Comparison of ENCODE assay signal across 29 cellular contexts in the genomic region with DNA sequence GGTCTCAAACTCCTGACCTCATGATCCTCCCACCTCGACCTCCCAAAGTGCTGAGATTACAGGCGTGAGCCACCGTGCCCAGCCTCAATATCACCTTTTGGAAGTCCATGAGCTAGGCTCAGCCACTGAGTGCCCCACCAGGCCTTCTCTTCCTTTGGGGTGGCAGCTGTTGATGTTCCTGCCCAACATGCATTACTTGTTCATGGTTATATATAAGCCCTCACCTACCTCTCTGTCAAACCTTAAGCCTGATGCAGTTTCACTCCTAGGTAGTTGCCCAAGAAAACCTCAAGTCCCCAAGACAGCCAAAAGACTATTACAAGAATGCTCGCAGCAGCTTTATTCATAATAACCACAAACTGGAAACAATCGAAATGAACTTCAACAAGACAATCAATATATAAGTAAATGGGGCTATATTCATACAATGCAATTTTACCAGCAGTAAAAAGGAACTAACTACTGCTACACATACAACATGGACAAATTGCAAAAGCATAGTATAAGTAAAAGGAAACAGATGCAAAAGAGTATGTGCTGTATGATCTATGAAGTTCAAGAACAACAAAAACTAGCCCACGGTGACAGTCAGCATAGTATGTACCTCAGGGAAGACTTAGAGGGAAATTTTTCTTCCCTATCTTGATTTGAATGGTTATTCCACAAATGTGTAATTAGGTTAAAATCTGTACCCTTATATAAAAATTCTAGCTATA. TPM values are rescaled to one million over a fixed set of nuclear protein-coding genes. Genes with fewer than 3 reads are reported as not detected.
DNase-seq lines count a peak whose midpoint lies in the region; ATAC-seq and TF ChIP-seq lines count a peak whose summit lies in the region.
"Had no signal": no experiment of that assay in that cellular context is flagged by ENCODE, and none has a peak within 500 bp of the region (broad histone marks: within the 10 kb centered on the region; RNA-seq: fewer than 3 reads in every experiment).

No MANE protein-coding gene starts in this region.

- H3K36me3 ChIP-seq in gastroesophageal sphincter (no peaks in the 10 kb centered on the region), sigmoid colon (no peaks in the 10 kb centered on the region), neural progenitor cell (no peaks in the 10 kb centered on the region)
- H3K36me3 ChIP-seq: adrenal gland, heart right ventricle, thoracic aorta, vagina, WERI-Rb-1 had no signal

- no peak for DNase-seq in activated CD4-positive, alpha-beta memory T cell treated with anti-CD3 and anti-CD28 coated beads for 36 hours
- no peak for DNase-seq in activated CD4-positive, alpha-beta memory T cell treated with anti-CD3 and anti-CD28 coated beads, Interleukin-2, amount 10 ng/mL, durations not matched to agents 7 days and 5 days
- DNase-seq in activated T-helper 1 cell treated with anti-CD3 and anti-CD28 coated beads, Interleukin-12 subunit alpha, Interleukin-12 subunit beta, Interleukin-2, Interleukin-4 antibody, amounts not matched to agents 30 ng/mL and 10 ng/mL and 1 ng/mL, durations not matched to agents 14 hours and 24 hours and 36 hours (ENCODE audit: low spot score), result no peak
- DNase-seq in naive B cell, result no peak
- no peak for DNase-seq in sigmoid colon
- no peak for DNase-seq in neural progenitor cell (ENCODE audit: low spot score)
- DNase-seq: activated CD4-positive, alpha-beta T cell treated with anti-CD3 and anti-CD28 coated beads, Interleukin-2, amount 50 U/mL, for 48 hours; adrenal gland; COR-L47; DMS79 treated with DMSO at 0.1 percent for 48 hours; effector CD8-positive, alpha-beta T cell; erythroblast; H7; heart right ventricle; mesenchymal stem cell; NCI-H1105; NCI-H2029; PC-3; stimulated activated CD4-positive, alpha-beta T cell treated with anti-CD3 and anti-CD28 coated beads, Interleukin-2, amount 100 ng/mL, for 24 hours; T-helper 9 cell; WERI-Rb-1 had no signal

- ATAC-seq in HG02610 (IDR thresholded peaks at IDR 0.05; ENCODE audit: unreplicated experiment) (peak; percentile 42), naive B cell (ENCODE audit: low read depth in 2 of 2) (peak; percentile 58 to 61), gastroesophageal sphincter (no peak)
- ATAC-seq: A549, heart right ventricle, PC-3, Right ventricle myocardium inferior had no signal

- WGBS in gastroesophageal sphincter (ENCODE audit: low coverage in 1 of 2), 2 donors, result 50 to 87% methylated on average over 1 to 6 of the region's 6 CpGs
- 82 to 91% methylated on average over 6 of the region's 6 CpGs for WGBS in sigmoid colon, 2 donors

- no peak overlapping the region for H3K4me3 Mint-ChIP-seq in activated CD4-positive, alpha-beta memory T cell treated with anti-CD3 and anti-CD28 coated beads for 36 hours
- no peak overlapping the region for H3K4me3 Mint-ChIP-seq in activated CD4-positive, alpha-beta memory T cell treated with anti-CD3 and anti-CD28 coated beads, Interleukin-2, amount 10 ng/mL, durations not matched to agents 7 days and 5 days
- no peak overlapping the region for H3K4me3 Mint-ChIP-seq in activated T-helper 1 cell treated with anti-CD3 and anti-CD28 coated beads, Interleukin-12 subunit alpha, Interleukin-12 subunit beta, Interleukin-2, Interleukin-4 antibody, amounts not matched to agents 30 ng/mL and 10 ng/mL and 1 ng/mL, durations not matched to agents 14 hours and 24 hours and 36 hours
- peak overlapping the region in 2 of 8 donors; percentile 10 to 46 for H3K4me3 Mint-ChIP-seq in naive B cell
- H3K4me3 Mint-ChIP-seq in neural progenitor cell, result no peak overlapping the region
- H3K4me3 Mint-ChIP-seq: brain had no signal

- TF ChIP-seq EP300 in gastroesophageal sphincter (IDR thresholded peaks at IDR 0.05), result no peak
- no peak for TF ChIP-seq EP300 in sigmoid colon (IDR thresholded peaks at IDR 0.05)

- H3K27me3 Mint-ChIP-seq in activated CD4-positive, alpha-beta memory T cell treated with anti-CD3 and anti-CD28 coated beads for 36 hours, result no peaks in the 10 kb centered on the region
- H3K27me3 Mint-ChIP-seq in activated CD4-positive, alpha-beta memory T cell treated with anti-CD3 and anti-CD28 coated beads, Interleukin-2, amount 10 ng/mL, durations not matched to agents 7 days and 5 days, result no peaks in the 10 kb centered on the region
- no peaks in the 10 kb centered on the region for H3K27me3 Mint-ChIP-seq in activated T-helper 1 cell treated with anti-CD3 and anti-CD28 coated beads, Interleukin-12 subunit alpha, Interleukin-12 subunit beta, Interleukin-2, Interleukin-4 antibody, amounts not matched to agents 30 ng/mL and 10 ng/mL and 1 ng/mL, durations not matched to agents 14 hours and 24 hours and 36 hours (ENCODE audit: insufficient read depth)
- H3K27me3 Mint-ChIP-seq in naive B cell (no peaks in the 10 kb centered on the region), neural progenitor cell (ENCODE audit: insufficient read depth, low read depth) (peaks cover 9% of the 10 kb centered on the region)

- H3K27ac ChIP-seq in gastroesophageal sphincter (no peak overlapping the region), sigmoid colon (no peak overlapping the region), neural progenitor cell (no peak overlapping the region)
- H3K27ac ChIP-seq: A549, adrenal gland, thoracic aorta, vagina, WERI-Rb-1 had no signal

- no peaks in the 10 kb centered on the region for H3K4me1 ChIP-seq in gastroesophageal sphincter
- H3K4me1 ChIP-seq in sigmoid colon, result no peaks in the 10 kb centered on the region
- H3K4me1 ChIP-seq in neural progenitor cell, result no peaks in the 10 kb centered on the region
- H3K4me1 ChIP-seq: adrenal gland, vagina had no signal

- TF ChIP-seq CTCF in gastroesophageal sphincter (IDR thresholded peaks at IDR 0.05), result no peak
- TF ChIP-seq CTCF in sigmoid colon (IDR thresholded peaks at IDR 0.05), result no peak
- no peak for TF ChIP-seq CTCF in neural progenitor cell (IDR thresholded peaks at IDR 0.05)

- H4K20me1 ChIP-seq in neural progenitor cell (ENCODE audit: low read depth), result no peaks in the 10 kb centered on the region

- H3K79me2 ChIP-seq in neural progenitor cell (ENCODE audit: low read depth), result no peaks in the 10 kb centered on the region

- H3K9me3 Mint-ChIP-seq in activated CD4-positive, alpha-beta memory T cell treated with anti-CD3 and anti-CD28 coated beads for 36 hours, result peaks cover 3% of the 10 kb centered on the region
- H3K9me3 Mint-ChIP-seq in activated CD4-positive, alpha-beta memory T cell treated with anti-CD3 and anti-CD28 coated beads, Interleukin-2, amount 10 ng/mL, durations not matched to agents 7 days and 5 days, result no peaks in the 10 kb centered on the region
- no peaks in the 10 kb centered on the region for H3K9me3 Mint-ChIP-seq in activated T-helper 1 cell treated with anti-CD3 and anti-CD28 coated beads, Interleukin-12 subunit alpha, Interleukin-12 subunit beta, Interleukin-2, Interleukin-4 antibody, amounts not matched to agents 30 ng/mL and 10 ng/mL and 1 ng/mL, durations not matched to agents 14 hours and 24 hours and 36 hours
- no peaks in the 10 kb centered on the region for H3K9me3 Mint-ChIP-seq in naive B cell
- no peaks in the 10 kb centered on the region for H3K9me3 Mint-ChIP-seq in neural progenitor cell
- H3K9me3 Mint-ChIP-seq: brain had no signal

- H3K36me3 Mint-ChIP-seq in activated CD4-positive, alpha-beta memory T cell treated with anti-CD3 and anti-CD28 coated beads for 36 hours, result no peaks in the 10 kb centered on the region
- no peaks in the 10 kb centered on the region for H3K36me3 Mint-ChIP-seq in activated CD4-positive, alpha-beta memory T cell treated with anti-CD3 and anti-CD28 coated beads, Interleukin-2, amount 10 ng/mL, durations not matched to agents 7 days and 5 days (ENCODE audit: low read depth)
- no peaks in the 10 kb centered on the region for H3K36me3 Mint-ChIP-seq in activated T-helper 1 cell treated with anti-CD3 and anti-CD28 coated beads, Interleukin-12 subunit alpha, Interleukin-12 subunit beta, Interleukin-2, Interleukin-4 antibody, amounts not matched to agents 30 ng/mL and 10 ng/mL and 1 ng/mL, durations not matched to agents 14 hours and 24 hours and 36 hours (ENCODE audit: low read depth)
- H3K36me3 Mint-ChIP-seq in naive B cell (no peaks in the 10 kb centered on the region), neural progenitor cell (no peaks in the 10 kb centered on the region)
- H3K36me3 Mint-ChIP-seq: brain had no signal

- no peak for TF ChIP-seq POLR2A in gastroesophageal sphincter (IDR thresholded peaks at IDR 0.05)
- no peak for TF ChIP-seq POLR2A in sigmoid colon (IDR thresholded peaks at IDR 0.05)

- H3K27me3 ChIP-seq in gastroesophageal sphincter, result no peaks in the 10 kb centered on the region
- H3K27me3 ChIP-seq in sigmoid colon, result no peaks in the 10 kb centered on the region
- H3K27me3 ChIP-seq in neural progenitor cell, result no peaks in the 10 kb centered on the region
- H3K27me3 ChIP-seq: adrenal gland, heart right ventricle, vagina had no signal

- peaks cover 50% of the 10 kb centered on the region for H3K4me1 Mint-ChIP-seq in activated CD4-positive, alpha-beta memory T cell treated with anti-CD3 and anti-CD28 coated beads for 36 hours (ENCODE audit: low read depth)
- H3K4me1 Mint-ChIP-seq in activated CD4-positive, alpha-beta memory T cell treated with anti-CD3 and anti-CD28 coated beads, Interleukin-2, amount 10 ng/mL, durations not matched to agents 7 days and 5 days, result peaks cover 37% of the 10 kb centered on the region
- H3K4me1 Mint-ChIP-seq in activated T-helper 1 cell treated with anti-CD3 and anti-CD28 coated beads, Interleukin-12 subunit alpha, Interleukin-12 subunit beta, Interleukin-2, Interleukin-4 antibody, amounts not matched to agents 30 ng/mL and 10 ng/mL and 1 ng/mL, durations not matched to agents 14 hours and 24 hours and 36 hours (ENCODE audit: low read depth), result peaks cover 55% of the 10 kb centered on the region
- H3K4me1 Mint-ChIP-seq in naive B cell (peaks cover 40 to 78% (median 52%) of the 10 kb centered on the region in 3 donors), neural progenitor cell (no peaks in the 10 kb centered on the region)
- H3K4me1 Mint-ChIP-seq: brain had no signal

- H3K4me2 ChIP-seq in neural progenitor cell, result no peak overlapping the region
- H3K4me2 ChIP-seq: A549, smooth muscle cell had no signal

- POLR2A ChIA-PET in activated CD4-positive, alpha-beta memory T cell treated with anti-CD3 and anti-CD28 coated beads for 36 hours (lab: Charles Lee), result no interaction called here
- POLR2A ChIA-PET in activated CD4-positive, alpha-beta memory T cell treated with anti-CD3 and anti-CD28 coated beads, Interleukin-2, amount 10 ng/mL, durations not matched to agents 7 days and 5 days (lab: Charles Lee), result interaction anchor here (0.6 to 1.6 kb wide), 4 partner anchors 10 to 60 kb away, joined by 3 to 4 read pairs (median 3); a partner anchor contains a TSS

- no peaks in the 10 kb centered on the region for H3F3A ChIP-seq in neural progenitor cell (ENCODE audit: low read depth)

- no peak overlapping the region for H3K4me3 ChIP-seq in gastroesophageal sphincter
- no peak overlapping the region for H3K4me3 ChIP-seq in sigmoid colon
- H3K4me3 ChIP-seq in neural progenitor cell, result no peak overlapping the region
- H3K4me3 ChIP-seq: A549, adrenal gland, heart right ventricle, smooth muscle cell, thoracic aorta, vagina had no signal

- H3K9me3 ChIP-seq in gastroesophageal sphincter (no peaks in the 10 kb centered on the region), sigmoid colon (no peaks in the 10 kb centered on the region), neural progenitor cell (ENCODE audit: low read depth) (no peaks in the 10 kb centered on the region)
- H3K9me3 ChIP-seq: A549, adrenal gland, heart right ventricle, thoracic aorta, vagina had no signal

- no peak overlapping the region for H3K9ac ChIP-seq in neural progenitor cell

- CTCF ChIA-PET in activated CD4-positive, alpha-beta memory T cell treated with anti-CD3 and anti-CD28 coated beads for 36 hours (lab: Charles Lee), result interaction anchor here (3.0 kb wide), 1 partner anchor 177 kb away, joined by 8 read pairs; no protein-coding TSS in a partner anchor
- CTCF ChIA-PET in activated CD4-positive, alpha-beta memory T cell treated with anti-CD3 and anti-CD28 coated beads, Interleukin-2, amount 10 ng/mL, durations not matched to agents 7 days and 5 days (lab: Charles Lee), result no interaction called here

- H2AFZ ChIP-seq in neural progenitor cell (replicated peaks), result no peak overlapping the region

- intact Hi-C loops in activated CD4-positive, alpha-beta memory T cell treated with anti-CD3 and anti-CD28 coated beads for 36 hours (cut with micrococcal nuclease), result no loop called here
- intact Hi-C loops in activated T-helper 1 cell treated with anti-CD3 and anti-CD28 coated beads, Interleukin-12 subunit alpha, Interleukin-12 subunit beta, Interleukin-2, Interleukin-4 antibody, amounts not matched to agents 30 ng/mL and 10 ng/mL and 1 ng/mL, durations not matched to agents 14 hours and 24 hours and 36 hours (cut with micrococcal nuclease), result no loop called here
- intact Hi-C loops in sigmoid colon (cut with DNase I), result no loop called here

- H3K27ac Mint-ChIP-seq in activated CD4-positive, alpha-beta memory T cell treated with anti-CD3 and anti-CD28 coated beads for 36 hours, result peak overlapping the region; percentile 2
- no peak overlapping the region for H3K27ac Mint-ChIP-seq in activated CD4-positive, alpha-beta memory T cell treated with anti-CD3 and anti-CD28 coated beads, Interleukin-2, amount 10 ng/mL, durations not matched to agents 7 days and 5 days
- H3K27ac Mint-ChIP-seq in activated T-helper 1 cell treated with anti-CD3 and anti-CD28 coated beads, Interleukin-12 subunit alpha, Interleukin-12 subunit beta, Interleukin-2, Interleukin-4 antibody, amounts not matched to agents 30 ng/mL and 10 ng/mL and 1 ng/mL, durations not matched to agents 14 hours and 24 hours and 36 hours, result peak overlapping the region; percentile 85
- H3K27ac Mint-ChIP-seq in naive B cell (peak overlapping the region in 4 of 6 donors; percentile 28 to 66 (median 50)), neural progenitor cell (no peak overlapping the region)
- H3K27ac Mint-ChIP-seq: brain had no signal

RNA-seq across cellular contexts. Expression of a gene that starts 59.6 kb away (rescaled TPM):
- 10 to 100 TPM; 37.1 to 38.1 TPM for total RNA-seq in activated CD4-positive, alpha-beta memory T cell treated with anti-CD3 and anti-CD28 coated beads for 36 hours
- total RNA-seq in activated CD4-positive, alpha-beta memory T cell treated with anti-CD3 and anti-CD28 coated beads, Interleukin-2, amount 10 ng/mL, durations not matched to agents 7 days and 5 days, result 10 to 100 TPM; 22.9 to 24.0 TPM
- 93.6 and 97.2 TPM in 2 replicates for total RNA-seq in activated T-helper 1 cell treated with anti-CD3 and anti-CD28 coated beads, Interleukin-12 subunit alpha, Interleukin-12 subunit beta, Interleukin-2, Interleukin-4 antibody, amounts not matched to agents 30 ng/mL and 10 ng/mL and 1 ng/mL, durations not matched to agents 14 hours and 24 hours and 36 hours
- polyA plus RNA-seq in naive B cell (ENCODE audit: low read depth in 6 of 6) (100 to 1,000 TPM in 3 of 6 donors, 10 to 100 TPM in 3; 30.1 to 125 (median 106) TPM), sigmoid colon (10 to 100 TPM in 1 of 3 donors, 1 to 10 TPM in 2; 1.2 to 10.2 (median 2.3) TPM)
- total RNA-seq in gastroesophageal sphincter (10 to 100 TPM in 1 of 4 donors, 1 to 10 TPM in 3; 8.3 to 13.3 (median 9.5) TPM), sigmoid colon (10 to 100 TPM; 11.0 to 14.7 (median 12.5) TPM), neural progenitor cell (ENCODE audit: low replicate concordance) (7.1 and 12.0 TPM in 2 replicates)

Comparison
In these comparisons a context has a peak if more than half of its experiments do, and no peak if none do; other contexts are left out.
1. H3K27ac Mint-ChIP-seq: peak in activated CD4-positive, alpha-beta memory T cell treated with anti-CD3 and anti-CD28 coated beads for 36 hours (single experiment), activated T-helper 1 cell treated with anti-CD3 and anti-CD28 coated beads, Interleukin-12 subunit alpha, Interleukin-12 subunit beta, Interleukin-2, Interleukin-4 antibody, amounts not matched to agents 30 ng/mL and 10 ng/mL and 1 ng/mL, durations not matched to agents 14 hours and 24 hours and 36 hours (single experiment) and naive B cell (4 of 6); none in activated CD4-positive, alpha-beta memory T cell treated with anti-CD3 and anti-CD28 coated beads, Interleukin-2, amount 10 ng/mL, durations not matched to agents 7 days and 5 days (single experiment) and neural progenitor cell (single experiment).